ENCODE assay signal across 33 cellular contexts in the genomic region with DNA sequence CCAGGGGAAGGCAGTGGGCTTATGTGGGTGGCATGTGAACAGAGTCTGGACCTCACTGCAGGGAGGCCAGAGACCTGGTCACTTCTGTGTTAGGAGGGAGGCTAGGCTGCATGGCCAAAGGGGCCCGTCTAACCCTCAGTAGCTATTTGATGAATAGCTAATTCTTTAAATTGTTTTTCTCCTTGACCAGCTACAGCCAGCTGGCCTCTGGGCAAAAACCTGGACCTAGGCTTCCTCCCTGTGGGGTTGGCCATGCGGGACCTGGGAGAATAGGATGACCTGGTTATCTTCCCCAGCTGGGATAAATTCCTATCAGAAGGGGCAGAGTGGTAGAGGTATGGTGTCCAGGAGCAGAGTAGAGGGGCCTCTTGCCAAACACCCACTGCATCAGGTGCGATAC.
DNase-seq lines count a peak whose midpoint lies in the region; TF ChIP-seq lines count a peak whose summit lies in the region.
"Had no signal": no experiment of that assay in that cellular context is flagged by ENCODE, and none has a peak within 500 bp of the region (broad histone marks: within the 10 kb centered on the region; RNA-seq: fewer than 3 reads in every experiment).

No MANE protein-coding gene starts in this region.

- H2AFZ ChIP-seq in trophoblast cell (ENCODE audit: insufficient read depth, low read length, poor library complexity), result no peak overlapping the region

- TF ChIP-seq CTCF in right atrium auricular region (IDR thresholded peaks at IDR 0.05) (no peak), endodermal cell (conservative IDR thresholded peaks at IDR 0.05) (no peak)

- WGBS in endodermal cell (ENCODE audit: insufficient coverage in 1 of 2, insufficient read length in 1 of 2), 2 experiments, result 93 to 100% methylated on average over 1 to 3 of the region's 3 CpGs
- no CpG with 5 or more reads among the region's 3 CpGs for WGBS in trophoblast cell (ENCODE audit: extremely low coverage, insufficient coverage, insufficient read length)

- H3K79me1 ChIP-seq in trophoblast cell (ENCODE audit: low read length), result no peaks in the 10 kb centered on the region

- H3K36me3 Mint-ChIP-seq in endodermal cell (ENCODE audit: low read depth), result no peaks in the 10 kb centered on the region
- H3K36me3 Mint-ChIP-seq: CD14-positive monocyte; CD4-positive, alpha-beta memory T cell; CD4-positive, CD25-positive, alpha-beta regulatory T cell; CD8-positive, alpha-beta T cell had no signal

- no peak overlapping the region for H3K4ac ChIP-seq in trophoblast cell (ENCODE audit: low read depth, low read length)

- H3K4me1 ChIP-seq in right atrium auricular region, result no peaks in the 10 kb centered on the region
- no peaks in the 10 kb centered on the region for H3K4me1 ChIP-seq in endodermal cell (ENCODE audit: control insufficient read depth, insufficient read depth, low read length)
- H3K4me1 ChIP-seq in trophoblast cell (ENCODE audit: control insufficient read depth in 1 of 2, insufficient read depth in 2 of 2, low read length in 2 of 2), result peaks cover 3 to 9% of the 10 kb centered on the region in 2 experiments
- H3K4me1 ChIP-seq: A549, BE2C, BLaER1, Caco-2 had no signal

- no peak overlapping the region for H4K91ac ChIP-seq in trophoblast cell (ENCODE audit: low read depth, low read length)

- no peak overlapping the region for H4K12ac ChIP-seq in trophoblast cell (ENCODE audit: low read depth, low read length)

- no peak overlapping the region for H2AK5ac ChIP-seq in trophoblast cell (ENCODE audit: low read length)

- intact Hi-C loops in cardiac septum (cut with DNase I), result no loop called here

- H3K27me3 ChIP-seq in right atrium auricular region, result no peaks in the 10 kb centered on the region
- no peaks in the 10 kb centered on the region for H3K27me3 ChIP-seq in endodermal cell (ENCODE audit: control insufficient read depth, insufficient read depth, low read length, poor library complexity, severe bottlenecking)
- no peaks in the 10 kb centered on the region for H3K27me3 ChIP-seq in trophoblast cell (ENCODE audit: insufficient read depth, low read length)
- H3K27me3 ChIP-seq: BE2C; BLaER1; BLaER1 treated with 17β-estradiol and CSF1 and Interleukin-3, amounts not matched to agents 10 nM and 100 nM had no signal

- H2BK12ac ChIP-seq in trophoblast cell (ENCODE audit: low read length), result no peak overlapping the region

- H3K9me3 ChIP-seq in right atrium auricular region (no peaks in the 10 kb centered on the region), endodermal cell (ENCODE audit: control insufficient read depth, low read length) (no peaks in the 10 kb centered on the region), trophoblast cell (ENCODE audit: insufficient read depth, low read depth, low read length) (no peaks in the 10 kb centered on the region)
- H3K9me3 ChIP-seq: A549; BE2C; BLaER1; BLaER1 treated with 17β-estradiol and CSF1 and Interleukin-3, amounts not matched to agents 10 nM and 100 nM; Caco-2 had no signal

- DNase-seq in cardiac septum (ENCODE audit: low spot score) (peak; percentile 65), right atrium auricular region (ENCODE audit: low spot score) (no peak), endodermal cell (peak; percentile 30), trophoblast cell (peak; percentile 50 to 77), GM19238 (ENCODE audit: insufficient read length, low spot score) (no peak), CD1c-positive myeloid dendritic cell (ENCODE audit: extremely low spot score) (no peak)
- DNase-seq: 8988T; ACHN; AML-193; BE2C; C1 segment of cervical spinal cord; Caco-2; Calu3; CD4-positive, alpha-beta memory T cell; CD4-positive, alpha-beta T cell; CD4-positive, CD25-positive, alpha-beta regulatory T cell; CD8-positive, alpha-beta memory T cell; CD8-positive, alpha-beta T cell; COR-L47; DMS 273 treated with DMSO at 0.1 percent for 48 hours; DMS153; DMS53; DMS79; DMS79 treated with DMSO at 0.1 percent for 48 hours; DND-41; EL had no signal

- peaks cover 15% of the 10 kb centered on the region for H3K4me1 Mint-ChIP-seq in endodermal cell
- H3K4me1 Mint-ChIP-seq: CD14-positive monocyte; CD4-positive, alpha-beta memory T cell; CD4-positive, CD25-positive, alpha-beta regulatory T cell; CD8-positive, alpha-beta memory T cell had no signal

- no peak overlapping the region for H3K4me3 ChIP-seq in right atrium auricular region
- no peak overlapping the region for H3K4me3 ChIP-seq in endodermal cell (ENCODE audit: low read length)
- H3K4me3 ChIP-seq in trophoblast cell (ENCODE audit: low read depth, low read length), result no peak overlapping the region
- H3K4me3 ChIP-seq: A549; BLaER1; BLaER1 treated with 17β-estradiol and CSF1 and Interleukin-3, amounts not matched to agents 10 nM and 100 nM had no signal

- no peak overlapping the region for H3K27ac Mint-ChIP-seq in endodermal cell
- H3K27ac Mint-ChIP-seq: B cell; CD14-positive monocyte; CD4-positive, alpha-beta memory T cell; CD4-positive, alpha-beta T cell; CD8-positive, alpha-beta T cell had no signal

- H3K79me2 ChIP-seq in trophoblast cell (ENCODE audit: control insufficient read depth, insufficient read depth, low read length, poor library complexity), result no peaks in the 10 kb centered on the region

- H3K9ac ChIP-seq in endodermal cell (ENCODE audit: extremely low read depth, low read length, poor library complexity, severe bottlenecking) (no peak overlapping the region), trophoblast cell (ENCODE audit: low read length) (no peak overlapping the region)
- H3K9ac ChIP-seq: BLaER1; BLaER1 treated with 17β-estradiol and CSF1 and Interleukin-3, amounts not matched to agents 10 nM and 100 nM had no signal

- H3K9me3 Mint-ChIP-seq in endodermal cell, result no peaks in the 10 kb centered on the region
- H3K9me3 Mint-ChIP-seq: CD4-positive, alpha-beta memory T cell; CD4-positive, alpha-beta T cell; CD8-positive, alpha-beta T cell had no signal

- H3K18ac ChIP-seq in trophoblast cell (ENCODE audit: low read length), result no peak overlapping the region

- H3K27ac ChIP-seq in right atrium auricular region (no peak overlapping the region), endodermal cell (ENCODE audit: low read depth, low read length) (no peak overlapping the region), trophoblast cell (ENCODE audit: low read depth, low read length) (no peak overlapping the region)
- H3K27ac ChIP-seq: 22Rv1; A549; BLaER1; BLaER1 treated with 17β-estradiol and CSF1 and Interleukin-3, amounts not matched to agents 10 nM and 100 nM; C4-2B had no signal

- H3K4me3 Mint-ChIP-seq in endodermal cell, result no peak overlapping the region
- H3K4me3 Mint-ChIP-seq: B cell; CD14-positive monocyte; CD4-positive, alpha-beta memory T cell; CD4-positive, alpha-beta T cell; CD4-positive, CD25-positive, alpha-beta regulatory T cell; CD8-positive, alpha-beta memory T cell; CD8-positive, alpha-beta T cell had no signal

- H3K4me2 ChIP-seq in trophoblast cell (ENCODE audit: low read length), result no peak overlapping the region
- H3K4me2 ChIP-seq: A549; BLaER1; BLaER1 treated with 17β-estradiol and CSF1 and Interleukin-3, amounts not matched to agents 10 nM and 100 nM had no signal

- H2BK120ac ChIP-seq in trophoblast cell (ENCODE audit: insufficient read depth, low read length, poor library complexity), result no peak overlapping the region

- H4K8ac ChIP-seq in trophoblast cell (ENCODE audit: low read depth, low read length), result no peak overlapping the region

- H3K36me3 ChIP-seq in right atrium auricular region (no peaks in the 10 kb centered on the region), endodermal cell (ENCODE audit: control insufficient read depth, insufficient read depth, low read length) (no peaks in the 10 kb centered on the region), trophoblast cell (ENCODE audit: control insufficient read depth in 1 of 2, insufficient read depth in 2 of 2, low read length in 2 of 2) (no peaks in the 10 kb centered on the region)
- H3K36me3 ChIP-seq: BE2C; BLaER1; BLaER1 treated with 17β-estradiol and CSF1 and Interleukin-3, amounts not matched to agents 10 nM and 100 nM had no signal

- H3K27me3 Mint-ChIP-seq in endodermal cell (ENCODE audit: insufficient read depth), result peaks cover 5% of the 10 kb centered on the region
- H3K27me3 Mint-ChIP-seq: CD4-positive, CD25-positive, alpha-beta regulatory T cell had no signal

- no peak overlapping the region for H3K23ac ChIP-seq in trophoblast cell (ENCODE audit: low read length)

- H2BK5ac ChIP-seq in trophoblast cell (ENCODE audit: low read depth, low read length, poor library complexity), result no peak overlapping the region

- no peak overlapping the region for H3K14ac ChIP-seq in trophoblast cell (ENCODE audit: low read length)

Comparison
In these comparisons a context has a peak if more than half of its experiments do, and no peak if none do; other contexts are left out.
1. DNase-seq: peak in cardiac septum (single experiment), endodermal cell (single experiment) and trophoblast cell (2 of 2); none in right atrium auricular region (single experiment), GM19238 (single experiment) and CD1c-positive myeloid dendritic cell (single experiment).